In genomic region chr4:20084488-20084887, GRCh38 we compare ENCODE assay signal across 17 cellular contexts.
"Had no signal": no experiment of that assay in that cellular context is flagged by ENCODE, and none has a peak within 500 bp of the region (broad histone marks: within the 10 kb centered on the region; RNA-seq: fewer than 3 reads in every experiment).

No MANE protein-coding gene starts in this region.

- H3K4me3 Mint-ChIP-seq: endodermal cell; natural killer cell treated with Interleukin-12 subunit alpha and Interleukin-12 subunit beta and Interleukin-15 and Interleukin-18, amount 100 ng/mL, for 72 hours; type B pancreatic cell had no signal

- H3K27ac Mint-ChIP-seq: endodermal cell; natural killer cell treated with Interleukin-12 subunit alpha and Interleukin-12 subunit beta and Interleukin-15 and Interleukin-18, amount 100 ng/mL, for 72 hours; type B pancreatic cell had no signal

- DNase-seq: activated naive CD4-positive, alpha-beta T cell treated with anti-CD3 and anti-CD28 coated beads, Interleukin-2, amount 50 U/mL, for 16 hours; amniotic stem cell; dorsolateral prefrontal cortex; endodermal cell; head of caudate nucleus; kidney glomerular epithelial cell; mesendoderm; posterior cingulate gyrus; right cardiac atrium; stimulated activated CD4-positive, alpha-beta T cell treated with anti-CD3 and anti-CD28 coated beads, Interleukin-4, amount 100 ng/mL, for 4 hours; stimulated activated CD8-positive, alpha-beta memory T cell treated with anti-CD3 and anti-CD28 coated beads, Interleukin-4, amount 100 ng/mL, for 48 hours; stimulated activated naive CD4-positive, alpha-beta T cell treated with Interleukin-2 at 50 U/mL for 16 hours; T-helper 9 cell had no signal

- H3K27me3 Mint-ChIP-seq: natural killer cell treated with Interleukin-12 subunit alpha and Interleukin-12 subunit beta and Interleukin-15 and Interleukin-18, amount 100 ng/mL, for 72 hours; type B pancreatic cell had no signal

- H3K4me1 Mint-ChIP-seq: endodermal cell had no signal

- ATAC-seq: activated CD4-positive, CD25-positive, alpha-beta regulatory T cell treated with anti-CD3 and anti-CD28 coated beads, Interleukin-2, amount 50 U/mL, for 24 hours; natural killer cell treated with Interleukin-12 subunit alpha and Interleukin-12 subunit beta and Interleukin-15 and Interleukin-18, amount 100 ng/mL, for 72 hours; right cardiac atrium had no signal

- H3K4me3 ChIP-seq: dorsolateral prefrontal cortex, skin epidermis had no signal

- H3K36me3 Mint-ChIP-seq: natural killer cell treated with Interleukin-12 subunit alpha and Interleukin-12 subunit beta and Interleukin-15 and Interleukin-18, amount 100 ng/mL, for 72 hours; type B pancreatic cell had no signal
